Comparison of ENCODE assay signal across 22 cellular contexts in genomic region chr17:55332296-55333041, GRCh38.
DNase-seq lines count a peak whose midpoint lies in the region; ATAC-seq and TF ChIP-seq lines count a peak whose summit lies in the region.
"Had no signal": no experiment of that assay in that cellular context is flagged by ENCODE, and none has a peak within 500 bp of the region (broad histone marks: within the 10 kb centered on the region; RNA-seq: fewer than 3 reads in every experiment).

No MANE protein-coding gene starts in this region.

- peak; percentile 85 for DNase-seq in DMS53 (lab: John Stamatoyannopoulos, UW)
- DNase-seq in M059J (ENCODE audit: low read depth) = peak; percentile 45
- DNase-seq in NCI-H510A treated with DMSO at 0.1 percent for 48 hours (lab: John Stamatoyannopoulos, UW) = peak; percentile 87
- DNase-seq in lower lobe of right lung = peak; percentile 74
- no peak for DNase-seq in HuH-7.5 (ENCODE audit: low spot score)
- no peak for DNase-seq in MV-4-11 (lab: John Stamatoyannopoulos, UW)
- DNase-seq in nephron progenitor cell = no peak
- no peak for DNase-seq in NCI-H82 treated with DMSO at 0.1 percent for 48 hours (lab: John Stamatoyannopoulos, UW; ENCODE audit: unreplicated experiment)
- DNase-seq: activated CD4-positive, alpha-beta T cell treated with anti-CD3 and anti-CD28 coated beads for 48 hours; effector memory CD4-positive, alpha-beta T cell; foreskin keratinocyte; HCEC 1CT; NCI-H82; psoas muscle; stimulated activated naive CD4-positive, alpha-beta T cell; testis had no signal

- no peak overlapping the region for H3K4me3 ChIP-seq in lower lobe of right lung
- H3K4me3 ChIP-seq: hepatocyte, neural progenitor cell, psoas muscle, SJSA1, testis had no signal

- H3K9me3 Mint-ChIP-seq in nephron progenitor cell = peaks cover 9% of the 10 kb centered on the region
- H3K9me3 Mint-ChIP-seq: neural progenitor cell had no signal

- H3K36me3 ChIP-seq in lower lobe of right lung = no peaks in the 10 kb centered on the region
- H3K36me3 ChIP-seq: neural progenitor cell, SJSA1 had no signal

- ATAC-seq in lower lobe of right lung = peak; percentile 90 to 92
- ATAC-seq: foreskin keratinocyte, psoas muscle had no signal

- H3K36me3 Mint-ChIP-seq in nephron progenitor cell (ENCODE audit: low read depth) = no peaks in the 10 kb centered on the region
- H3K36me3 Mint-ChIP-seq: brain, CD14-positive monocyte, neural progenitor cell had no signal

- peaks cover 10% of the 10 kb centered on the region for H3K27me3 Mint-ChIP-seq in nephron progenitor cell (ENCODE audit: low read depth, poor library complexity)

- no peak overlapping the region for H3K27ac Mint-ChIP-seq in nephron progenitor cell
- H3K27ac Mint-ChIP-seq: brain, CD14-positive monocyte, neural progenitor cell had no signal

- intact Hi-C loops in lower lobe of right lung (cut with DNase I) = no loop called here

- no peaks in the 10 kb centered on the region for H3K9me3 ChIP-seq in lower lobe of right lung
- H3K9me3 ChIP-seq: psoas muscle, SJSA1, testis had no signal

- H3K4me1 ChIP-seq in lower lobe of right lung = no peaks in the 10 kb centered on the region
- H3K4me1 ChIP-seq: foreskin keratinocyte, psoas muscle, testis had no signal

- peaks cover 30% of the 10 kb centered on the region for H3K4me1 Mint-ChIP-seq in nephron progenitor cell
- H3K4me1 Mint-ChIP-seq: CD14-positive monocyte had no signal

- TF ChIP-seq CTCF in lower lobe of right lung (IDR thresholded peaks at IDR 0.05) (no peak), nephron progenitor cell (IDR thresholded peaks at IDR 0.05) (no peak)

- H3K27me3 ChIP-seq in lower lobe of right lung (ENCODE audit: low read depth) = no peaks in the 10 kb centered on the region
- H3K27me3 ChIP-seq: foreskin keratinocyte, hepatocyte, neural progenitor cell, SJSA1, testis had no signal

- no peak overlapping the region for H3K27ac ChIP-seq in lower lobe of right lung
- H3K27ac ChIP-seq: foreskin keratinocyte, hepatocyte, KMS-11, neural progenitor cell, psoas muscle, SJSA1, testis had no signal

- no peak overlapping the region for H3K4me3 Mint-ChIP-seq in nephron progenitor cell
- H3K4me3 Mint-ChIP-seq: brain, CD14-positive monocyte, neural progenitor cell had no signal

Comparison
In these comparisons a context has a peak if more than half of its experiments do, and no peak if none do; other contexts are left out.
1. DNase-seq: peak in DMS53 (single experiment), M059J (single experiment), NCI-H510A treated with DMSO at 0.1 percent for 48 hours (single experiment) and lower lobe of right lung (single experiment); none in HuH-7.5 (single experiment), MV-4-11 (single experiment), nephron progenitor cell (single experiment) and NCI-H82 treated with DMSO at 0.1 percent for 48 hours (single experiment).